ENCODE assay signal across 10 cellular contexts in the genomic region with DNA sequence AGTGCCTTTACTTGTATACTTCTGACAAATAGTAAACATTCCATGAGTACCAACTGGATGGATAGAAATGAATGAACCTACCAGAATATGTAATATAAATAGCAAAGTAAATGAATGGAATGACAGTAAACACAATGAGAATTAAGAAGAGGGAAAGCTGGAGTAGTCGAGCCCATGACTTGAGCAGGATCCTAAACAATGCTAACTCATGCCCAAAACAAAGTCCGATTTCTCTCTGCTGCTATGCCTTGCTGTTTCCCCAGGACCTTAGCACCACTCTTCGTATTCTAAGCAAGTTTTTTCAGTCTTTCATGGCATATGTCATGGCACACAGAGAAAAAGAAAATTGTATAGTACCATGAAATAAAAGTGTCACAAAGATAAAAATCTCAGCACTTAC. TPM values are rescaled to one million over a fixed set of nuclear protein-coding genes. Genes with fewer than 3 reads are reported as not detected.
DNase-seq lines count a peak whose midpoint lies in the region; ATAC-seq and TF ChIP-seq lines count a peak whose summit lies in the region.
"Had no signal": no experiment of that assay in that cellular context is flagged by ENCODE, and none has a peak within 500 bp of the region (broad histone marks: within the 10 kb centered on the region; RNA-seq: fewer than 3 reads in every experiment).

No MANE protein-coding gene starts in this region.

- no peaks in the 10 kb centered on the region for H3K9me3 Mint-ChIP-seq in CD4-positive, alpha-beta memory T cell
- no peaks in the 10 kb centered on the region for H3K9me3 Mint-ChIP-seq in neural crest cell
- H3K9me3 Mint-ChIP-seq: activated B cell treated with CpG ODN at 0.5 μM for 24 hours had no signal

- no peaks in the 10 kb centered on the region for H3K27me3 Mint-ChIP-seq in CD4-positive, alpha-beta memory T cell
- H3K27me3 Mint-ChIP-seq in neural crest cell (ENCODE audit: low read depth): no peaks in the 10 kb centered on the region
- H3K27me3 Mint-ChIP-seq: activated B cell treated with CpG ODN at 0.5 μM for 24 hours had no signal

- H3K9me3 ChIP-seq in CD4-positive, alpha-beta memory T cell (ENCODE audit: control insufficient read depth in 1 of 2, low read length in 2 of 2): no peaks in the 10 kb centered on the region
- H3K9me3 ChIP-seq in uterus: no peaks in the 10 kb centered on the region

- peaks cover 41 to 56% (median 49%) of the 10 kb centered on the region in 4 donors for H3K4me1 Mint-ChIP-seq in CD4-positive, alpha-beta memory T cell
- peaks cover 41% of the 10 kb centered on the region for H3K4me1 Mint-ChIP-seq in neural crest cell

- CTCF ChIA-PET in CD4-positive, alpha-beta memory T cell (lab: Charles Lee; ENCODE audit: partially characterized antibody): interaction anchor here (1.3 to 3.6 kb wide), 2 partner anchors 14 to 228 kb away, joined by 4 to 17 read pairs; partner anchors contain the start of gene TRMO

- peaks cover 7% of the 10 kb centered on the region for H3K36me3 ChIP-seq in CD4-positive, alpha-beta memory T cell (ENCODE audit: insufficient read depth, low read length)
- no peaks in the 10 kb centered on the region for H3K36me3 ChIP-seq in uterus

- POLR2A ChIA-PET in CD4-positive, alpha-beta memory T cell (lab: Charles Lee; ENCODE audit: partially characterized antibody): interaction anchor here (1.0 to 3.6 kb wide), 9 partner anchors 8 to 290 kb away, joined by 3 to 49 read pairs (median 7); partner anchors contain the start of genes NCBP1, TRMO and TSTD2

- peak overlapping the region; percentile 68 for H3K27ac ChIP-seq in CD4-positive, alpha-beta memory T cell (ENCODE audit: low read depth, low read length)
- H3K27ac ChIP-seq in coronary artery (no peak overlapping the region), uterus (no peak overlapping the region)

- TF ChIP-seq CTCF in LNCaP clone FGC (IDR thresholded peaks at IDR 0.05; ENCODE audit: control insufficient read depth, extremely low read depth, insufficient read depth) (no peak), coronary artery (IDR thresholded peaks at IDR 0.05) (no peak), neural crest cell (conservative IDR thresholded peaks at IDR 0.05) (no peak), uterus (IDR thresholded peaks at IDR 0.05) (no peak)

- no peak for TF ChIP-seq POLR2A in uterus (IDR thresholded peaks at IDR 0.05)

- H3K4me3 ChIP-seq in CD4-positive, alpha-beta memory T cell (ENCODE audit: low read length in 2 of 2): no peak overlapping the region
- H3K4me3 ChIP-seq in LNCaP clone FGC (ENCODE audit: low read depth, low read length) (peak overlapping the region; percentile 90), coronary artery (peak overlapping the region; percentile 17), uterus (peak overlapping the region in 1 of 2 donors; percentile 55)

- H3K27ac Mint-ChIP-seq in CD4-positive, alpha-beta memory T cell: peak overlapping the region; percentile 24 to 98 (median 61)
- no peak overlapping the region for H3K27ac Mint-ChIP-seq in neural crest cell (ENCODE audit: unreplicated experiment)

- intact Hi-C loops in CD4-positive, alpha-beta memory T cell (cut with micrococcal nuclease): loop anchor here (5.0 to 10.0 kb wide), 4 partner anchors 207 to 1099 kb away; partner anchors contain the start of genes ANKS6, ANP32B and TBC1D2
- intact Hi-C loops in uterus (cut with DNase I; ENCODE audit: low total_unique reads): no loop called here

- H3K4me1 ChIP-seq in CD4-positive, alpha-beta memory T cell (ENCODE audit: insufficient read depth, low read length): peaks cover 44% of the 10 kb centered on the region
- no peaks in the 10 kb centered on the region for H3K4me1 ChIP-seq in uterus

- H3K4me3 Mint-ChIP-seq in CD4-positive, alpha-beta memory T cell: peak overlapping the region; percentile 86 to 96 (median 92)
- peak overlapping the region; percentile 92 for H3K4me3 Mint-ChIP-seq in neural crest cell

- ATAC-seq in HG02870 (IDR thresholded peaks at IDR 0.05; ENCODE audit: unreplicated experiment) (no peak), HG03442 (IDR thresholded peaks at IDR 0.05; ENCODE audit: unreplicated experiment) (no peak)

- no peaks in the 10 kb centered on the region for H3K27me3 ChIP-seq in CD4-positive, alpha-beta memory T cell (ENCODE audit: insufficient read depth, low read length)
- H3K27me3 ChIP-seq in uterus: no peaks in the 10 kb centered on the region

- DNase-seq in CD4-positive, alpha-beta memory T cell: no peak
- DNase-seq in LNCaP clone FGC (ENCODE audit: low read depth) (no peak), coronary artery (ENCODE audit: low spot score) (no peak), neural crest cell (ENCODE audit: low read depth, low spot score) (no peak), uterus (no peak), inferior parietal cortex (ENCODE audit: extremely low spot score) (no peak)
- DNase-seq: activated B cell treated with CpG ODN at 0.5 μM for 24 hours, retina had no signal

- H3K36me3 Mint-ChIP-seq in CD4-positive, alpha-beta memory T cell: peaks cover 17 to 29% of the 10 kb centered on the region in 2 donors
- no peaks in the 10 kb centered on the region for H3K36me3 Mint-ChIP-seq in neural crest cell (ENCODE audit: low read depth)

RNA-seq across cellular contexts. Expression of gene XPA, which starts 1.8 kb away (rescaled TPM):
- total RNA-seq in CD4-positive, alpha-beta memory T cell: 10 to 100 TPM; 24.0 to 25.5 TPM
- 10 to 100 TPM; 32.3 to 36.2 TPM for polyA plus RNA-seq in CD4-positive, alpha-beta memory T cell
- total RNA-seq in neural crest cell (14.1 and 15.6 TPM in 2 replicates), uterus (10 to 100 TPM in 3 of 4 donors, 1 to 10 TPM in 1; 10.0 to 31.6 (median 23.7) TPM)

Comparison
In these comparisons a context has a peak if more than half of its experiments do, and no peak if none do; other contexts are left out.
1. H3K4me3 ChIP-seq: peak in LNCaP clone FGC (single experiment) and coronary artery (single experiment); none in CD4-positive, alpha-beta memory T cell (0 of 2).